26 cellular contexts compared by ENCODE assay signal in the genomic region with DNA sequence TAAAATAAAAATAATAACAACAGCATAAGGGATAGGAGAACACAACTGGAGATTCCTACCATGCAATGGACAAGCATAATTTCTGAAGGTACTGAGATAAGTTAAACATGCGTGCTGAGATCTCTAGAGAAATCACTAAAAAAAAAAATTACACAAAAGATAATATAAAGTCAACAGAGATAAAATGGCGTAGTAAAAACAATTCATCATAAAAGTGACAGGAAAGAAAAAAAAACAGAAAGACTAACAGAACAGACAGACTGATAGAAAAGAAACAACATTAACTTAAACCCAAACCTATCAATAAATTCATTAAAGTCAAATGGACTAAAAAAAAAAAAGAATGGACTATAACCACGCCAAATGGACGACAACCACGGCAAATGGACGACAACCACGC.
"Had no signal": no experiment of that assay in that cellular context is flagged by ENCODE, and none has a peak within 500 bp of the region (broad histone marks: within the 10 kb centered on the region; RNA-seq: fewer than 3 reads in every experiment).

No MANE protein-coding gene starts in this region.

- H3K4me3 ChIP-seq: esophagus muscularis mucosa, heart right ventricle, left lung, mucosa of descending colon, right lobe of liver, stomach, thyroid gland, vagina had no signal

- H3K27ac ChIP-seq: foreskin keratinocyte, heart right ventricle, left lung, neutrophil, parathyroid adenoma, thyroid gland, vagina had no signal

- H3K27me3 Mint-ChIP-seq: dendritic cell treated with granulocyte-macrophage colony-stimulating factor and Interleukin-4, amounts not matched to agents 40 ng/mL and 50 ng/mL, for 4 days; naive B cell; natural killer cell treated with Interleukin-12 subunit alpha and Interleukin-12 subunit beta and Interleukin-15 and Interleukin-18, amount 100 ng/mL, for 72 hours; progenitor cell of endocrine pancreas; stimulated activated naive B cell treated with anti-CD40 and anti-IgM and Interleukin-4, amounts not matched to agents 10 μg/mL and 1 μg/mL and 100 μg/mL, for 72 hours had no signal

- H3K27ac Mint-ChIP-seq: dendritic cell treated with granulocyte-macrophage colony-stimulating factor and Interleukin-4, amounts not matched to agents 40 ng/mL and 50 ng/mL, for 4 days; endodermal cell; mesothelial cell of epicardium; natural killer cell treated with Interleukin-12 subunit alpha and Interleukin-12 subunit beta and Interleukin-15 and Interleukin-18, amount 100 ng/mL, for 72 hours; progenitor cell of endocrine pancreas; stimulated activated naive B cell treated with anti-CD40 and anti-IgM and Interleukin-4, amounts not matched to agents 10 μg/mL and 1 μg/mL and 100 μg/mL, for 72 hours had no signal

- H3K4me1 ChIP-seq: esophagus muscularis mucosa, left lung, parathyroid adenoma, thyroid gland, vagina had no signal

- DNase-seq: effector CD8-positive, alpha-beta T cell; endodermal cell; foreskin keratinocyte; glutamatergic neuron; heart right ventricle; hippocampal formation; left cardiac atrium; left lung; mesenchymal stem cell; mucosa of descending colon; naive B cell; right lobe of liver; stimulated activated CD4-positive, alpha-beta T cell treated with anti-CD3 and anti-CD28 coated beads, Interleukin-15, amount 100 ng/mL, for 24 hours; stimulated activated CD4-positive, alpha-beta T cell treated with anti-CD3 and anti-CD28 coated beads, Interleukin-2, amount 100 ng/mL, for 48 hours; stimulated activated naive B cell treated with anti-CD40 and anti-IgM and Interleukin-4, amounts not matched to agents 10 μg/mL and 1 μg/mL and 100 μg/mL, for 72 hours; stomach; thyroid gland had no signal

- H3K4me3 Mint-ChIP-seq: dendritic cell treated with granulocyte-macrophage colony-stimulating factor and Interleukin-4, amounts not matched to agents 40 ng/mL and 50 ng/mL, for 4 days; endodermal cell; mesothelial cell of epicardium; naive B cell; natural killer cell treated with Interleukin-12 subunit alpha and Interleukin-12 subunit beta and Interleukin-15 and Interleukin-18, amount 100 ng/mL, for 72 hours; neural crest cell; stimulated activated naive B cell treated with anti-CD40 and anti-IgM and Interleukin-4, amounts not matched to agents 10 μg/mL and 1 μg/mL and 100 μg/mL, for 72 hours had no signal

- H3K9me3 Mint-ChIP-seq: dendritic cell treated with granulocyte-macrophage colony-stimulating factor and Interleukin-4, amounts not matched to agents 40 ng/mL and 50 ng/mL, for 4 days; endodermal cell; naive B cell; natural killer cell treated with Interleukin-12 subunit alpha and Interleukin-12 subunit beta and Interleukin-15 and Interleukin-18, amount 100 ng/mL, for 72 hours; neural crest cell; stimulated activated naive B cell treated with anti-CD40 and anti-IgM and Interleukin-4, amounts not matched to agents 10 μg/mL and 1 μg/mL and 100 μg/mL, for 72 hours had no signal

- ATAC-seq: heart right ventricle; left lung; natural killer cell treated with Interleukin-12 subunit alpha and Interleukin-12 subunit beta and Interleukin-15 and Interleukin-18, amount 100 ng/mL, for 72 hours; stimulated activated naive B cell treated with anti-CD40 and anti-IgM and Interleukin-4, amounts not matched to agents 10 μg/mL and 1 μg/mL and 100 μg/mL, for 72 hours had no signal

- H3K36me3 ChIP-seq: right lobe of liver, thyroid gland had no signal

- H3K4me1 Mint-ChIP-seq: endodermal cell; naive B cell; neural crest cell; stimulated activated naive B cell treated with anti-CD40 and anti-IgM and Interleukin-4, amounts not matched to agents 10 μg/mL and 1 μg/mL and 100 μg/mL, for 72 hours had no signal

- H3K9me3 ChIP-seq: esophagus muscularis mucosa, heart right ventricle, left lung, mucosa of descending colon, neutrophil, right lobe of liver, stomach, thyroid gland, vagina had no signal

- H3K27me3 ChIP-seq: esophagus muscularis mucosa, foreskin keratinocyte, heart right ventricle, left lung, neutrophil, right lobe of liver, stomach, thyroid gland, vagina had no signal
